Comparison of ENCODE assay signal across 19 cellular contexts in genomic region chr10:110755781-110756180, GRCh38.
"Had no signal": no experiment of that assay in that cellular context is flagged by ENCODE, and none has a peak within 500 bp of the region (broad histone marks: within the 10 kb centered on the region; RNA-seq: fewer than 3 reads in every experiment).

No MANE protein-coding gene starts in this region.

- H3K4me1 Mint-ChIP-seq: natural killer cell had no signal

- ATAC-seq: activated CD4-positive, CD25-positive, alpha-beta regulatory T cell treated with anti-CD3 and anti-CD28 coated beads, Interleukin-2, amount 50 U/mL, for 24 hours; activated T-cell treated with anti-CD3 and anti-CD28 coated beads, Interleukin-2, amount 50 U/mL, for 4 hours; body of pancreas; effector memory CD8-positive, alpha-beta T cell; natural killer cell; stimulated activated naive CD8-positive, alpha-beta T cell treated with anti-CD3 and anti-CD28 coated beads, Interleukin-15, Interleukin-2, amounts not matched to agents 100 U/mL and 50 U/mL, for 24 hours had no signal

- DNase-seq: activated CD4-positive, alpha-beta T cell treated with anti-CD3 and anti-CD28 coated beads, Interleukin-2, amount 10 ng/mL, durations not matched to agents 7 days and 5 days; activated CD8-positive, alpha-beta memory T cell treated with anti-CD3 and anti-CD28 coated beads, Interleukin-2, amount 50 U/mL, for 4 hours; activated naive CD4-positive, alpha-beta T cell treated with anti-CD3 and anti-CD28 coated beads for 36 hours; activated T-cell treated with anti-CD3 and anti-CD28 coated beads, Interleukin-2, amount 50 U/mL, for 4 hours; body of pancreas; caudate nucleus; effector memory CD8-positive, alpha-beta T cell; esophagus squamous epithelium; kidney; mesenchymal stem cell; natural killer cell; retina; stimulated activated naive CD8-positive, alpha-beta T cell treated with anti-CD3 and anti-CD28 coated beads, Interleukin-15, Interleukin-2, amounts not matched to agents 100 U/mL and 50 U/mL, for 24 hours; substantia nigra; transverse colon had no signal

- H3K27ac Mint-ChIP-seq: activated CD4-positive, alpha-beta T cell treated with anti-CD3 and anti-CD28 coated beads, Interleukin-2, amount 10 ng/mL, durations not matched to agents 7 days and 5 days; activated naive CD4-positive, alpha-beta T cell treated with anti-CD3 and anti-CD28 coated beads for 36 hours; effector memory CD8-positive, alpha-beta T cell; natural killer cell had no signal

- H3K27ac ChIP-seq: body of pancreas, esophagus squamous epithelium, neutrophil, vagina had no signal

- H3K36me3 Mint-ChIP-seq: natural killer cell had no signal

- H3K4me3 ChIP-seq: body of pancreas, esophagus squamous epithelium, skin epidermis, transverse colon, vagina had no signal

- H3K9me3 ChIP-seq: body of pancreas, esophagus squamous epithelium, neutrophil, transverse colon, vagina had no signal

- H3K27me3 ChIP-seq: body of pancreas, esophagus squamous epithelium, neutrophil, transverse colon, vagina had no signal

- H3K27me3 Mint-ChIP-seq: activated CD4-positive, alpha-beta T cell treated with anti-CD3 and anti-CD28 coated beads, Interleukin-2, amount 10 ng/mL, durations not matched to agents 7 days and 5 days; effector memory CD8-positive, alpha-beta T cell had no signal

- H3K4me3 Mint-ChIP-seq: activated CD4-positive, alpha-beta T cell treated with anti-CD3 and anti-CD28 coated beads, Interleukin-2, amount 10 ng/mL, durations not matched to agents 7 days and 5 days; activated naive CD4-positive, alpha-beta T cell treated with anti-CD3 and anti-CD28 coated beads for 36 hours; activated T-cell treated with anti-CD3 and anti-CD28 coated beads, Interleukin-2, amount 50 U/mL, for 4 hours; effector memory CD8-positive, alpha-beta T cell; natural killer cell had no signal

- H3K36me3 ChIP-seq: esophagus squamous epithelium, neutrophil, transverse colon, vagina had no signal

- H3K9me3 Mint-ChIP-seq: activated naive CD4-positive, alpha-beta T cell treated with anti-CD3 and anti-CD28 coated beads for 36 hours; activated T-cell treated with anti-CD3 and anti-CD28 coated beads, Interleukin-2, amount 50 U/mL, for 4 hours; effector memory CD8-positive, alpha-beta T cell; natural killer cell had no signal
